ENCODE assay signal across 3 cellular contexts in genomic region chr1:37738619-37739018, GRCh38. TPM values are rescaled to one million over a fixed set of nuclear protein-coding genes. Genes with fewer than 3 reads are reported as not detected.
"Had no signal": no experiment of that assay in that cellular context is flagged by ENCODE, and none has a peak within 500 bp of the region (broad histone marks: within the 10 kb centered on the region; RNA-seq: fewer than 3 reads in every experiment).

No MANE protein-coding gene starts in this region.

RNA-seq across cellular contexts. Expression of gene EPHA10, which starts 26.3 kb away (rescaled TPM):
- total RNA-seq: M059J, RPMI7951, SJSA1 had no signal
